In the genomic region with DNA sequence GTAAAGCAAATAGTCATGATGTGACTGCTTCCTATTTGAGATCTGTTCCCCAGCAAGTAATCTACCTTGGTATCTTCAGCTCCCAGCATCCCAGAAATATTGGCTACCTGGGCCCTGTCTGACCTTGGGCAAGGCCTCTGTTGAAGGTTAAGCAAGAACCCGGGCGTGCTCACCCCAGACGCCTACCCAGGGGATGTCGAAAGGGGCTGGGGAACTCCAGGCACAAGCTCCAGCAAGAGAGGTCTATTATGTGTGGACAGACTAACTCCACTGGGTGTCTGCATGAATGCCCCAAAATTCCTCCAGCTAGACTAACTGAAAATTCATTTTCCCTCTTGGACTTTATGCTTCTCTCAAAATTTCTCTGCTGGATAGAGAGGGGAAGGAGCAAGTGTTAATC, we compare ENCODE assay signal across 26 cellular contexts.
"Had no signal": no experiment of that assay in that cellular context is flagged by ENCODE, and none has a peak within 500 bp of the region (broad histone marks: within the 10 kb centered on the region; RNA-seq: fewer than 3 reads in every experiment).

No MANE protein-coding gene starts in this region.

- H3K4me1 ChIP-seq: esophagus squamous epithelium, gastroesophageal sphincter, upper lobe of right lung had no signal

- H3K9ac ChIP-seq: SK-N-SH had no signal

- H3K9me3 ChIP-seq: esophagus squamous epithelium, gastroesophageal sphincter, mucosa of descending colon, sigmoid colon, SK-N-SH, thoracic aorta, upper lobe of right lung had no signal

- DNase-seq: activated CD4-positive, alpha-beta memory T cell treated with anti-CD3 and anti-CD28 coated beads for 36 hours; activated CD4-positive, alpha-beta T cell treated with anti-CD3 and anti-CD28 coated beads for 1 hour; activated effector memory CD4-positive, alpha-beta T cell treated with anti-CD3 and anti-CD28 coated beads, Interleukin-2, amount 50 U/mL, for 16 hours; activated naive CD4-positive, alpha-beta T cell treated with anti-CD3 and anti-CD28 coated beads, Interleukin-2, amount 10 ng/mL, durations not matched to agents 7 days and 5 days; activated T-cell treated with anti-CD3 and anti-CD28 coated beads for 4 hours; caudate nucleus; effector memory CD4-positive, alpha-beta T cell; esophagus squamous epithelium; hypothalamus; mesenchymal stem cell; mucosa of descending colon; nephron progenitor cell; nucleus accumbens; posterior cingulate gyrus; sigmoid colon; SK-N-SH; stimulated activated CD4-positive, alpha-beta T cell treated with anti-CD3 and anti-CD28 coated beads, Interleukin-2, amount 100 ng/mL, for 48 hours; stimulated activated CD8-positive, alpha-beta memory T cell treated with anti-CD3 and anti-CD28 coated beads, Interleukin-4, amount 100 ng/mL, for 48 hours; stimulated activated naive CD4-positive, alpha-beta T cell; T-cell; upper lobe of right lung; WERI-Rb-1 had no signal

- H3K9me3 Mint-ChIP-seq: activated CD4-positive, alpha-beta memory T cell treated with anti-CD3 and anti-CD28 coated beads for 36 hours; activated naive CD4-positive, alpha-beta T cell treated with anti-CD3 and anti-CD28 coated beads, Interleukin-2, amount 10 ng/mL, durations not matched to agents 7 days and 5 days; nephron progenitor cell; T-cell; T-helper 2 cell treated with Interferon-gamma antibody and Interleukin-4, amounts not matched to agents 5 μg/mL and 100 μg/mL, for 36 hours had no signal

- H3K27ac Mint-ChIP-seq: activated CD4-positive, alpha-beta memory T cell treated with anti-CD3 and anti-CD28 coated beads for 36 hours; activated naive CD4-positive, alpha-beta T cell treated with anti-CD3 and anti-CD28 coated beads, Interleukin-2, amount 10 ng/mL, durations not matched to agents 7 days and 5 days; nephron progenitor cell; T-cell; T-helper 2 cell treated with Interferon-gamma antibody and Interleukin-4, amounts not matched to agents 5 μg/mL and 100 μg/mL, for 36 hours had no signal

- H3K36me3 Mint-ChIP-seq: activated CD4-positive, alpha-beta memory T cell treated with anti-CD3 and anti-CD28 coated beads for 36 hours; activated naive CD4-positive, alpha-beta T cell treated with anti-CD3 and anti-CD28 coated beads, Interleukin-2, amount 10 ng/mL, durations not matched to agents 7 days and 5 days; T-cell had no signal

- H3K27me3 ChIP-seq: sigmoid colon, upper lobe of right lung had no signal

- H3K27ac ChIP-seq: esophagus squamous epithelium, gastroesophageal sphincter, sigmoid colon, thoracic aorta, upper lobe of right lung, WERI-Rb-1 had no signal

- H3K36me3 ChIP-seq: esophagus squamous epithelium, gastroesophageal sphincter, sigmoid colon, thoracic aorta, upper lobe of right lung, WERI-Rb-1 had no signal

- H3K4me2 ChIP-seq: SK-N-SH, smooth muscle cell had no signal

- H3K4me3 ChIP-seq: esophagus squamous epithelium, gastroesophageal sphincter, mucosa of descending colon, sigmoid colon, smooth muscle cell, thoracic aorta, upper lobe of right lung had no signal

- H3K4me3 Mint-ChIP-seq: activated CD4-positive, alpha-beta memory T cell treated with anti-CD3 and anti-CD28 coated beads for 36 hours; activated naive CD4-positive, alpha-beta T cell treated with anti-CD3 and anti-CD28 coated beads, Interleukin-2, amount 10 ng/mL, durations not matched to agents 7 days and 5 days; nephron progenitor cell; T-cell; T-helper 2 cell treated with Interferon-gamma antibody and Interleukin-4, amounts not matched to agents 5 μg/mL and 100 μg/mL, for 36 hours had no signal
